In the genomic region with DNA sequence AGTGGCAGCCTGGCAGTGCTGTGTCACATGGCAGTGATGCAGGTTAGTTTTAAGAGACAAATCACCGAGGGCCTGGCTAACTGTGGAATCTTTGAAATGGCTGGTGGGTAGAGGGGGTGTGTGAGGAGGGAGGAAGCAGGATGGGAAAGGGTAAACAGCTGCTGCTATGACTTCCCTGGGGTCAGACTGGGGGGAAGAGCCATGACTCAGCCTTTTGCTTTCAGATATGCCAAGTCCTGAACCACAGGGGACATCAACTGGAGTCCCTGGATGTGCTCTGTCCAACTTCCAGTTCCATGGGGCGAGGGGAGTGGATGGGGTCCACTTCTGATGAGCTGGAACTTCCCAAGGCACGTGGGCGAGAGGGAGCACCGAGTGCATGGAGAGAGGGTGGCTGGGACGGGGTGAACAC, we compare ENCODE assay signal across 16 cellular contexts.
A peak's percentile ranks its signal among the peaks of the same experiment; 100 is the strongest.
DNase-seq lines count a peak whose midpoint lies in the region; ATAC-seq and TF ChIP-seq lines count a peak whose summit lies in the region.
"Had no signal": no experiment of that assay in that cellular context is flagged by ENCODE, and none has a peak within 500 bp of the region (broad histone marks: within the 10 kb centered on the region; RNA-seq: fewer than 3 reads in every experiment).

No MANE protein-coding gene starts in this region.

- H3K4me2 ChIP-seq in mesendoderm (ENCODE audit: low read length), result no peak overlapping the region

- H3K4me3 Mint-ChIP-seq in brain, result no peak overlapping the region
- H3K4me3 Mint-ChIP-seq: IgD-negative memory B cell; naive thymus-derived CD4-positive, alpha-beta T cell had no signal

- no peaks in the 10 kb centered on the region for H3K27me3 ChIP-seq in mesendoderm (ENCODE audit: insufficient read depth, low read length, poor library complexity)
- H3K27me3 ChIP-seq: ascending aorta, vagina had no signal

- H2BK15ac ChIP-seq in mesendoderm (replicated peaks; ENCODE audit: low read depth), result no peak overlapping the region

- no peak overlapping the region for H2BK120ac ChIP-seq in mesendoderm (ENCODE audit: low read depth, low read length)

- no peaks in the 10 kb centered on the region for H3K9me3 ChIP-seq in HEK293 (ENCODE audit: control insufficient read depth, insufficient read depth, low read depth, low read length)
- H3K9me3 ChIP-seq: ascending aorta, vagina had no signal

- no peak overlapping the region for H3K9ac ChIP-seq in mesendoderm (ENCODE audit: low read length)

- H3K4me1 Mint-ChIP-seq in brain, result peaks cover 84% of the 10 kb centered on the region
- H3K4me1 Mint-ChIP-seq: IgD-negative memory B cell had no signal

- POLR2A ChIA-PET in HEK293 (lab: Yijun Ruan, JAX) (no interaction called here), GM10248 (lab: Yijun Ruan, JAX) (no interaction called here), HEK293T (lab: Yijun Ruan, JAX) (no interaction called here)

- no peaks in the 10 kb centered on the region for H3K27me3 Mint-ChIP-seq in brain

- H3K4ac ChIP-seq in mesendoderm (ENCODE audit: low read depth, low read length), result no peak overlapping the region

- H3K79me1 ChIP-seq in mesendoderm (ENCODE audit: low read length), result no peaks in the 10 kb centered on the region

- no peaks in the 10 kb centered on the region for H3K79me2 ChIP-seq in mesendoderm (ENCODE audit: control insufficient read depth, insufficient read depth, low read length)

- DNase-seq in AG10803 (ENCODE audit: low read depth), result peak; percentile 53
- peak; percentile 46 for DNase-seq in mesendoderm
- no peak for DNase-seq in GM10248 (ENCODE audit: extremely low spot score)
- no peak for DNase-seq in HEK293T (ENCODE audit: extremely low spot score)
- DNase-seq: activated CD4-positive, CD25-positive, alpha-beta regulatory T cell; DND-41; naive thymus-derived CD4-positive, alpha-beta T cell; NCI-H82; stimulated activated CD4-positive, alpha-beta T cell treated with anti-CD3 and anti-CD28 coated beads, Interleukin-4, amount 100 ng/mL, for 4 hours had no signal

- no peaks in the 10 kb centered on the region for H3K4me1 ChIP-seq in HEK293 (ENCODE audit: control insufficient read depth, insufficient read depth, low read length)
- no peaks in the 10 kb centered on the region for H3K4me1 ChIP-seq in mesendoderm (ENCODE audit: control insufficient read depth, low read depth, low read length)

- H3K9me3 Mint-ChIP-seq in brain, result peaks cover 0 to 3% (median 0%) of the 10 kb centered on the region in 5 experiments
- H3K9me3 Mint-ChIP-seq: IgD-negative memory B cell had no signal

- H3K36me3 Mint-ChIP-seq in brain, result peaks cover 13% of the 10 kb centered on the region
- H3K36me3 Mint-ChIP-seq: naive thymus-derived CD4-positive, alpha-beta T cell had no signal

- no peak overlapping the region for H4K5ac ChIP-seq in mesendoderm (ENCODE audit: low read length)

- no peak overlapping the region for H3K23ac ChIP-seq in mesendoderm (ENCODE audit: low read length)

- TF ChIP-seq CTCF in AG10803 (conservative IDR thresholded peaks at IDR 0.05; ENCODE audit: low read length) (no peak), HEK293 (tag by site-specific recombination; IDR thresholded peaks at IDR 0.05) (no peak), brain (conservative IDR thresholded peaks at IDR 0.05) (no peak), GM10248 (IDR thresholded peaks at IDR 0.05; ENCODE audit: control extremely low read depth, extremely low read depth, low read depth, missing control alignments) (no peak)

- H3K27ac ChIP-seq in HEK293 (ENCODE audit: extremely low read depth, low read depth, low read length), result no peak overlapping the region
- H3K27ac ChIP-seq in mesendoderm (ENCODE audit: low read depth, low read length), result no peak overlapping the region
- H3K27ac ChIP-seq: ascending aorta, vagina had no signal

- H3K27ac Mint-ChIP-seq in brain, result peak overlapping the region; percentile 3 to 96 (median 87)
- H3K27ac Mint-ChIP-seq: IgD-negative memory B cell had no signal

- no peak overlapping the region for H3K18ac ChIP-seq in mesendoderm (ENCODE audit: low read length)

- H3K36me3 ChIP-seq in HEK293 (ENCODE audit: control insufficient read depth in 2 of 2, insufficient read depth in 1 of 2, low read length in 2 of 2) (no peaks in the 10 kb centered on the region), mesendoderm (ENCODE audit: control insufficient read depth, insufficient read depth, low read length) (no peaks in the 10 kb centered on the region)
- H3K36me3 ChIP-seq: ascending aorta, vagina had no signal

- H3K4me3 ChIP-seq in AG10803 (ENCODE audit: low read length) (no peak overlapping the region), HEK293 (ENCODE audit: low read depth, low read length) (no peak overlapping the region), mesendoderm (ENCODE audit: low read length) (no peak overlapping the region)
- H3K4me3 ChIP-seq: ascending aorta, vagina had no signal

- H4K8ac ChIP-seq in mesendoderm (ENCODE audit: low read depth, low read length), result no peak overlapping the region

- H3K56ac ChIP-seq in mesendoderm (ENCODE audit: low read length), result no peak overlapping the region

- no peak overlapping the region for H2AK5ac ChIP-seq in mesendoderm (ENCODE audit: low read length)

- H2BK5ac ChIP-seq in mesendoderm (ENCODE audit: low read length), result no peak overlapping the region

- ATAC-seq in GM18519 (IDR thresholded peaks at IDR 0.05; ENCODE audit: low FRiP score, unreplicated experiment), result no peak
- ATAC-seq in GM18873 (IDR thresholded peaks at IDR 0.05; ENCODE audit: low FRiP score, unreplicated experiment), result no peak
- ATAC-seq: naive thymus-derived CD4-positive, alpha-beta T cell had no signal

- no CpG with 5 or more reads among the region's 6 CpGs for WGBS in mesendoderm (ENCODE audit: extremely low coverage, insufficient coverage, low lambda C conversion rate)

- CTCF ChIA-PET in HEK293 (lab: Yijun Ruan, JAX), result interaction anchor here (0.6 to 1.3 kb wide), 3 partner anchors 11 to 143 kb away, joined by 3 to 4 read pairs (median 3); no protein-coding TSS in a partner anchor
- CTCF ChIA-PET in GM10248 (lab: Yijun Ruan, JAX), result interaction anchor here (0.9 to 1.6 kb wide), 5 partner anchors 8 to 149 kb away, joined by 3 to 7 read pairs (median 4); no protein-coding TSS in a partner anchor
- CTCF ChIA-PET in HEK293T (lab: Yijun Ruan, JAX), result no interaction called here

TF ChIP-seq in HEK293, 187 proteins besides CTCF, POLR2A, EP300 and RAD21 (continues in another document):
- TF ChIP-seq ZNF311 (tag by site-specific recombination; IDR thresholded peaks at IDR 0.05; ENCODE audit: borderline replicate concordance) (no peak), ZNF24 (tag by site-specific recombination; IDR thresholded peaks at IDR 0.05) (no peak)
- TF ChIP-seq, protein P1, sequence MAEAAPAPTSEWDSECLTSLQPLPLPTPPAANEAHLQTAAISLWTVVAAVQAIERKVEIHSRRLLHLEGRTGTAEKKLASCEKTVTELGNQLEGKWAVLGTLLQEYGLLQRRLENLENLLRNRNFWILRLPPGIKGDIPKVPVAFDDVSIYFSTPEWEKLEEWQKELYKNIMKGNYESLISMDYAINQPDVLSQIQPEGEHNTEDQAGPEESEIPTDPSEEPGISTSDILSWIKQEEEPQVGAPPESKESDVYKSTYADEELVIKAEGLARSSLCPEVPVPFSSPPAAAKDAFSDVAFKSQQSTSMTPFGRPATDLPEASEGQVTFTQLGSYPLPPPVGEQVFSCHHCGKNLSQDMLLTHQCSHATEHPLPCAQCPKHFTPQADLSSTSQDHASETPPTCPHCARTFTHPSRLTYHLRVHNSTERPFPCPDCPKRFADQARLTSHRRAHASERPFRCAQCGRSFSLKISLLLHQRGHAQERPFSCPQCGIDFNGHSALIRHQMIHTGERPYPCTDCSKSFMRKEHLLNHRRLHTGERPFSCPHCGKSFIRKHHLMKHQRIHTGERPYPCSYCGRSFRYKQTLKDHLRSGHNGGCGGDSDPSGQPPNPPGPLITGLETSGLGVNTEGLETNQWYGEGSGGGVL (tag by site-specific recombination; IDR thresholded peaks at IDR 0.05), result peak; percentile 74

TF ChIP-seq in HEK293T, 16 proteins besides CTCF, POLR2A, EP300 and RAD21:
- TF ChIP-seq HDGF (IDR thresholded peaks at IDR 0.05; ENCODE audit: borderline replicate concordance) (no peak), FOXA1 (IDR thresholded peaks at IDR 0.05) (no peak), SP1 (IDR thresholded peaks at IDR 0.05) (no peak), FOXK2 (IDR thresholded peaks at IDR 0.05) (no peak), TARDBP (IDR thresholded peaks at IDR 0.05) (no peak), ARNT (IDR thresholded peaks at IDR 0.05) (no peak), CTBP1 (IDR thresholded peaks at IDR 0.05; ENCODE audit: borderline replicate concordance) (no peak)
- TF ChIP-seq, protein P2, sequence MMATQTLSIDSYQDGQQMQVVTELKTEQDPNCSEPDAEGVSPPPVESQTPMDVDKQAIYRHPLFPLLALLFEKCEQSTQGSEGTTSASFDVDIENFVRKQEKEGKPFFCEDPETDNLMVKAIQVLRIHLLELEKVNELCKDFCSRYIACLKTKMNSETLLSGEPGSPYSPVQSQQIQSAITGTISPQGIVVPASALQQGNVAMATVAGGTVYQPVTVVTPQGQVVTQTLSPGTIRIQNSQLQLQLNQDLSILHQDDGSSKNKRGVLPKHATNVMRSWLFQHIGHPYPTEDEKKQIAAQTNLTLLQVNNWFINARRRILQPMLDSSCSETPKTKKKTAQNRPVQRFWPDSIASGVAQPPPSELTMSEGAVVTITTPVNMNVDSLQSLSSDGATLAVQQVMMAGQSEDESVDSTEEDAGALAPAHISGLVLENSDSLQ (IDR thresholded peaks at IDR 0.05), result no peak

Comparison
In these comparisons a context has a peak if more than half of its experiments do, and no peak if none do; other contexts are left out.
1. DNase-seq: peak in AG10803 (single experiment) and mesendoderm (single experiment); none in GM10248 (single experiment) and HEK293T (single experiment).